ENCODE assay signal across 16 cellular contexts in genomic region chr3:64936570-64936969, GRCh38.
DNase-seq lines count a peak whose midpoint lies in the region; ATAC-seq and TF ChIP-seq lines count a peak whose summit lies in the region.
"Had no signal": no experiment of that assay in that cellular context is flagged by ENCODE, and none has a peak within 500 bp of the region (broad histone marks: within the 10 kb centered on the region; RNA-seq: fewer than 3 reads in every experiment).

No MANE protein-coding gene starts in this region.

- H3K27ac ChIP-seq in ascending aorta: peak overlapping the region; percentile 61 to 71
- H3K27ac ChIP-seq in coronary artery: peak overlapping the region; percentile 34 to 53
- H3K27ac ChIP-seq in thoracic aorta: peak overlapping the region; percentile 4 to 31
- H3K27ac ChIP-seq in Peyer's patch: no peak overlapping the region

- no peaks in the 10 kb centered on the region for H3K36me3 ChIP-seq in ascending aorta
- H3K36me3 ChIP-seq in thoracic aorta: no peaks in the 10 kb centered on the region
- no peaks in the 10 kb centered on the region for H3K36me3 ChIP-seq in Peyer's patch

- H3K27me3 ChIP-seq in ascending aorta: no peaks in the 10 kb centered on the region
- H3K27me3 ChIP-seq in thoracic aorta (replicated peaks; ENCODE audit: insufficient read depth): no peaks in the 10 kb centered on the region
- no peaks in the 10 kb centered on the region for H3K27me3 ChIP-seq in Peyer's patch

- no peak for TF ChIP-seq CTCF in ascending aorta (IDR thresholded peaks at IDR 0.05)
- no peak for TF ChIP-seq CTCF in coronary artery (IDR thresholded peaks at IDR 0.05)
- no peak for TF ChIP-seq CTCF in thoracic aorta (IDR thresholded peaks at IDR 0.05)
- no peak for TF ChIP-seq CTCF in Peyer's patch (IDR thresholded peaks at IDR 0.05)

- H3K4me1 ChIP-seq in ascending aorta (peaks cover 3 to 13% of the 10 kb centered on the region in 2 donors), thoracic aorta (ENCODE audit: control insufficient read depth in 1 of 2, low read depth in 2 of 2) (peaks cover 3 to 25% of the 10 kb centered on the region in 2 donors), Peyer's patch (no peaks in the 10 kb centered on the region)

- peak; percentile 68 for ATAC-seq in thoracic aorta (ENCODE audit: insufficient number of reproducible peaks, low FRiP score, low read depth)

- H3K9me3 ChIP-seq in ascending aorta (peaks cover 3 to 15% of the 10 kb centered on the region in 2 donors), thoracic aorta (peaks cover 2% of the 10 kb centered on the region), Peyer's patch (no peaks in the 10 kb centered on the region)

- TF ChIP-seq POLR2A in Peyer's patch (IDR thresholded peaks at IDR 0.05): no peak

- H3K4me3 ChIP-seq in ascending aorta: peak overlapping the region in 1 of 2 donors; percentile 21
- no peak overlapping the region for H3K4me3 ChIP-seq in coronary artery
- H3K4me3 ChIP-seq in thoracic aorta: peak overlapping the region; percentile 28
- H3K4me3 ChIP-seq in Peyer's patch: no peak overlapping the region

- intact Hi-C loops in ascending aorta (cut with DNase I): no loop called here

- no peak for DNase-seq in ascending aorta (ENCODE audit: low spot score in 2 of 2)
- no peak for DNase-seq in coronary artery (ENCODE audit: low spot score)
- peak; percentile 62 for DNase-seq in kidney tubule cell (ENCODE audit: low spot score)
- no peak for DNase-seq in thoracic aorta (ENCODE audit: low spot score)
- DNase-seq in Peyer's patch: no peak
- DNase-seq in amniotic stem cell (lab: John Stamatoyannopoulos, UW): no peak
- DNase-seq in COLO829 (ENCODE audit: low spot score): no peak
- no peak for DNase-seq in AG08395 (ENCODE audit: low spot score)
- DNase-seq: AML-193, COR-L47, GF-D8, GOT3, NCI-H1105 treated with DMSO at 0.1 percent for 48 hours, NCI-H187, NCI-H345, NCI-H69 had no signal

Comparison
In these comparisons a context has a peak if more than half of its experiments do, and no peak if none do; other contexts are left out.
1. H3K27ac ChIP-seq: peak in ascending aorta (2 of 2), coronary artery (2 of 2) and thoracic aorta (2 of 2); none in Peyer's patch (0 of 4).